30 cellular contexts compared by ENCODE assay signal in the genomic region with DNA sequence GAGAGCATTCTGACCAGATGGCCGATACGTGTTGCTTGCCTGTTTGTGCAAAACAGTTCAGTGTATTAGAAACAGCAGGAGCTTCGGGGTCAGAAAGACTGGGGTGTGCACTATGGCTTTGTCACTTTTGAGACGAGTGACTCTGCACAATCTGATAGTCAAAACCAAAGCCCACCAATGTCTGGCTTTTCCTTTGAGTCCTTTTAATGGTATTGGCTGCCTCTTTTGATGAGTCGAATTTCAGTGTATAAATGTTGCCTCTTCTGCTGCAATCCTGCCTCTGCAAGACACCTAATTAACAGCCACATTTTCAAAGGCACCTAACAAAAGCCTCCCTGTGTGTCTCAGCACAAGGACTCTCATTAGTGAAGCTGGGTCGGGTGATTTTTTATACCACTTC.
DNase-seq lines count a peak whose midpoint lies in the region; ATAC-seq and TF ChIP-seq lines count a peak whose summit lies in the region.
"Had no signal": no experiment of that assay in that cellular context is flagged by ENCODE, and none has a peak within 500 bp of the region (broad histone marks: within the 10 kb centered on the region; RNA-seq: fewer than 3 reads in every experiment).

No MANE protein-coding gene starts in this region.

- peaks cover 0 to 8% (median 0%) of the 10 kb centered on the region in 4 donors for H3K27me3 ChIP-seq in esophagus squamous epithelium
- H3K27me3 ChIP-seq: breast epithelium, upper lobe of left lung had no signal

- H3K27me3 Mint-ChIP-seq in glutamatergic neuron (ENCODE audit: unreplicated experiment) = no peaks in the 10 kb centered on the region
- H3K27me3 Mint-ChIP-seq: activated naive CD8-positive, alpha-beta T cell treated with anti-CD3 and anti-CD28 coated beads for 36 hours; CD4-positive, CD25-positive, alpha-beta regulatory T cell had no signal

- no peaks in the 10 kb centered on the region for H3K4me1 ChIP-seq in esophagus squamous epithelium
- H3K4me1 ChIP-seq: breast epithelium, parathyroid adenoma, upper lobe of left lung had no signal

- H3K4me3 Mint-ChIP-seq in glutamatergic neuron (ENCODE audit: unreplicated experiment) = no peak overlapping the region
- H3K4me3 Mint-ChIP-seq: activated naive CD8-positive, alpha-beta T cell treated with anti-CD3 and anti-CD28 coated beads for 36 hours; CD4-positive, CD25-positive, alpha-beta regulatory T cell; GM23338; HFFc6; immature natural killer cell; neural crest cell; stimulated activated memory B cell treated with anti-CD40 and anti-IgM and Interleukin-4, amounts not matched to agents 10 μg/mL and 1 μg/mL and 100 μg/mL, for 72 hours; WTC11 had no signal

- peak; percentile 6 for DNase-seq in NCI-H146 (lab: John Stamatoyannopoulos, UW)
- DNase-seq in NCI-H146 treated with DMSO at 0.1 percent for 48 hours (lab: John Stamatoyannopoulos, UW; ENCODE audit: unreplicated experiment) = no peak
- DNase-seq in NCI-H510A (lab: John Stamatoyannopoulos, UW) = peak; percentile 43
- no peak for DNase-seq in glutamatergic neuron
- no peak for DNase-seq in NCI-H187 treated with DMSO at 0.1 percent for 48 hours (lab: John Stamatoyannopoulos, UW)
- no peak for DNase-seq in esophagus squamous epithelium (lab: John Stamatoyannopoulos, UW)
- DNase-seq in SHP77 (lab: John Stamatoyannopoulos, UW) = no peak
- DNase-seq: activated CD4-positive, alpha-beta T cell treated with anti-CD3 and anti-CD28 coated beads, Interleukin-2, amount 50 U/mL, for 1 hour; activated effector memory CD4-positive, alpha-beta T cell treated with anti-CD3 and anti-CD28 coated beads, Interleukin-2, amount 50 U/mL, for 16 hours; activated naive CD8-positive, alpha-beta T cell treated with anti-CD3 and anti-CD28 coated beads for 36 hours; activated T-cell treated with anti-CD3 and anti-CD28 coated beads, Interleukin-2, amount 50 U/mL, for 1 hour; CD4-positive, CD25-positive, alpha-beta regulatory T cell; EL; HFFc6; immature natural killer cell; NCI-H1092; OCI-M1; SK-N-SH; substantia nigra had no signal

- H3K4me1 Mint-ChIP-seq in glutamatergic neuron (ENCODE audit: low read depth, unreplicated experiment) = peaks cover 2% of the 10 kb centered on the region
- H3K4me1 Mint-ChIP-seq: activated naive CD8-positive, alpha-beta T cell treated with anti-CD3 and anti-CD28 coated beads for 36 hours; CD4-positive, CD25-positive, alpha-beta regulatory T cell; immature natural killer cell; stimulated activated memory B cell treated with anti-CD40 and anti-IgM and Interleukin-4, amounts not matched to agents 10 μg/mL and 1 μg/mL and 100 μg/mL, for 72 hours; WTC11 had no signal

- 49 to 55% methylated on average over 6 of the region's 6 CpGs for WGBS in esophagus squamous epithelium, 2 donors

- no peak overlapping the region for H3K27ac ChIP-seq in esophagus squamous epithelium
- H3K27ac ChIP-seq: breast epithelium, parathyroid adenoma, skin epidermis, upper lobe of left lung had no signal

- TF ChIP-seq CTCF in glutamatergic neuron (IDR thresholded peaks at IDR 0.05; ENCODE audit: partially characterized antibody, unreplicated experiment) = no peak
- TF ChIP-seq CTCF in esophagus squamous epithelium (IDR thresholded peaks at IDR 0.05) = no peak

- TF ChIP-seq POLR2A in esophagus squamous epithelium (IDR thresholded peaks at IDR 0.05) = no peak

- H3K4me3 ChIP-seq in esophagus squamous epithelium = no peak overlapping the region
- H3K4me3 ChIP-seq: breast epithelium, GM12878, GM23338, skin epidermis, upper lobe of left lung had no signal

- H3K36me3 Mint-ChIP-seq in glutamatergic neuron (ENCODE audit: unreplicated experiment) = peaks cover 4% of the 10 kb centered on the region
- H3K36me3 Mint-ChIP-seq: activated naive CD8-positive, alpha-beta T cell treated with anti-CD3 and anti-CD28 coated beads for 36 hours; CD4-positive, CD25-positive, alpha-beta regulatory T cell; immature natural killer cell; stimulated activated memory B cell treated with anti-CD40 and anti-IgM and Interleukin-4, amounts not matched to agents 10 μg/mL and 1 μg/mL and 100 μg/mL, for 72 hours had no signal

- intact Hi-C loops in esophagus squamous epithelium (cut with DNase I) = no loop called here

- H3K9me3 Mint-ChIP-seq in glutamatergic neuron (ENCODE audit: unreplicated experiment) = peaks cover 4% of the 10 kb centered on the region

- no peaks in the 10 kb centered on the region for H3K36me3 ChIP-seq in esophagus squamous epithelium
- H3K36me3 ChIP-seq: breast epithelium, upper lobe of left lung had no signal

- H3K27ac Mint-ChIP-seq in glutamatergic neuron (ENCODE audit: unreplicated experiment) = peak overlapping the region; percentile 48
- H3K27ac Mint-ChIP-seq: activated naive CD8-positive, alpha-beta T cell treated with anti-CD3 and anti-CD28 coated beads for 36 hours; CD4-positive, CD25-positive, alpha-beta regulatory T cell; GM23338; HFFc6; immature natural killer cell; stimulated activated memory B cell treated with anti-CD40 and anti-IgM and Interleukin-4, amounts not matched to agents 10 μg/mL and 1 μg/mL and 100 μg/mL, for 72 hours; WTC11 had no signal

- H3K9me3 ChIP-seq in esophagus squamous epithelium = peaks cover 0 to 6% (median 0%) of the 10 kb centered on the region in 3 donors
- H3K9me3 ChIP-seq: SK-N-SH had no signal

- no peak for ATAC-seq in GM19397 (IDR thresholded peaks at IDR 0.05; ENCODE audit: unreplicated experiment)
- ATAC-seq: GM12878; left lobe of liver; stimulated activated memory B cell treated with anti-CD40 and anti-IgM and Interleukin-4, amounts not matched to agents 10 μg/mL and 1 μg/mL and 100 μg/mL, for 72 hours; WTC11 had no signal

Comparison
In these comparisons a context has a peak if more than half of its experiments do, and no peak if none do; other contexts are left out.
1. DNase-seq: peak in NCI-H146 (single experiment) and NCI-H510A (single experiment); none in NCI-H146 treated with DMSO at 0.1 percent for 48 hours (single experiment), glutamatergic neuron (single experiment), NCI-H187 treated with DMSO at 0.1 percent for 48 hours (single experiment), esophagus squamous epithelium (single experiment) and SHP77 (0 of 2).